In the genomic region with DNA sequence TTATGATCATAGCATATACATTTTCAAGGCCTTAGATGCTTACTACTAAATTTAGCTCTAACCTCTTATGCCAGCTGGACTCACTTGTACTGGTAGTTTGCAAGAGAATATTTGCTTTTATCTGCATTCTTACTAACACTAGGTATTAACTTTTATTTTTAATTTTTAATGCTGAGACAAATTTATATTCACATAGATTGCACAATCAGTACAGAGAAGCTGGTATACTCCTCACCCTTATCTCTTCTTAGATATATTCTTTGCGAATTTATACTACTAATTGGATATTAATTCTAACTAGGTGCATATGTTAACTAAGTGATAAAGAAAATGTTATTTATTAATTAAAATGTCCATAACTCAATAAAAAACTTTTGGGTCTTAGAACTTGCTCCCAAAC, we compare ENCODE assay signal across 34 cellular contexts.
"Had no signal": no experiment of that assay in that cellular context is flagged by ENCODE, and none has a peak within 500 bp of the region (broad histone marks: within the 10 kb centered on the region; RNA-seq: fewer than 3 reads in every experiment).

No MANE protein-coding gene starts in this region.

- H3K9me3 ChIP-seq: MG63 had no signal

- DNase-seq: Karpas-422, Kasumi-1, MG63, MM.1S, MV-4-11, NCI-H1048, NCI-H1092, NCI-H1092 treated with DMSO at 0.1 percent for 48 hours, NCI-H1105, NCI-H1105 treated with DMSO at 0.1 percent for 48 hours, NCI-H1417, NCI-H1417 treated with DMSO at 0.1 percent for 48 hours, NCI-H1436, NCI-H1436 treated with DMSO at 0.1 percent for 48 hours, NCI-H146, NCI-H1694, NCI-H1694 treated with DMSO at 0.1 percent for 48 hours, NCI-H187, NCI-H187 treated with DMSO at 0.1 percent for 48 hours, NCI-H1930, NCI-H2029, NCI-H2029 treated with DMSO at 0.1 percent for 48 hours, NCI-H2081, NCI-H2081 treated with DMSO at 0.1 percent for 48 hours, NCI-H2107, NCI-H2171, NCI-H2171 treated with DMSO at 0.1 percent for 48 hours, NCI-H2227 treated with DMSO at 0.1 percent for 48 hours, NCI-H226, NCI-H345, NCI-H446, NCI-H446 treated with DMSO at 0.1 percent for 48 hours, NCI-H510A, NCI-H510A treated with DMSO at 0.1 percent for 48 hours had no signal

- H3K36me3 ChIP-seq: MG63 had no signal

- H3K27me3 ChIP-seq: MG63 had no signal

- H3K4me3 ChIP-seq: MG63 had no signal
